8 cellular contexts compared by ENCODE assay signal in the genomic region with DNA sequence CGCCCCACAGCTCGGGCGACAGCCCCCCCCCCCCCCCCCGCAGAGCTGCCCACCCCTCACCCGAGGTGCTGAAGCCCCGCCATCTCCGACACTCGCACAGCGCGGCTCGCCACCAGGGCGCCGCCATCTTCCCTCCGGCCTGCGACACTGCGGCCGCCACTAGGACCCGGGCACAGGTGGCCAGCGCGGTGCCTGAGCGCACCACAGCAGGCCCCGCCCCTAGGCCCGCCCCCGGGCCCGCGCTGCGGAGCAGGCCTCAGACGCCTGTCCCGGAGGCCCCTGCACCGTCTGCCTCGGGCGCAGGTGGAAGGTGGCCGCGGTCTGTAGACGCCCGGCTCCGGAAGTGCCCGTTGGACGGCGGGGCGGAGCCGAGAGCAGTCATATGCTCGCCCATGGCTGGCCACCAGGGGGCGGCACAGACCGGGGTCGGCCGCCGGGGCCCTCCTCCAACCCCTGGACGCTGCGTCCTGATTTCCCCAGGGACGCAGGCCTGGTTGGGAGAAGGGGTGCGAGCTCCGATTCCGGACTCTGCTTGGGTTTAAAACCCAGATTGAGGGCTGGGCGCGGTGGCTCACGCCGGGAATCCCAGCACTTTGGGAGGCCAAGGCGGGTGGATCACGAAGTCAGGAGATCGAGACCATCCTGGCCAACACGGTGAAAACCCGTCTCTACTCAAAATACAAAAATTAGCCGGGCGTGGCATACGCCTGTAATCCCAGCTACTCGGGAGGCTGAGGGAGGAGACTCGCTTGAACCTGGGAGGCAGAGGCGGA. TPM values are rescaled to one million over a fixed set of nuclear protein-coding genes. Genes with fewer than 3 reads are reported as not detected.
DNase-seq lines count a peak whose midpoint lies in the region; ATAC-seq, FAIRE-seq and TF ChIP-seq lines count a peak whose summit lies in the region.

A gene (minus strand): TSS at position 136 of the 773 bp plus-strand sequence. CDS start 9 bp downstream, at position 127.

- peak within 1 kb of the TSS; percentile 78 to 85 for H3K27ac ChIP-seq in kidney (ENCODE audit: low read depth in 2 of 2, low read length in 2 of 2)

- H3K36me3 ChIP-seq in kidney (ENCODE audit: control insufficient read depth in 1 of 2, insufficient read depth in 2 of 2, low read length in 2 of 2): peaks cover 6 to 13% of the 10 kb centered on the region in 2 donors

- ATAC-seq in GM19025 (IDR thresholded peaks at IDR 0.05; ENCODE audit: low read depth, unreplicated experiment): peak; percentile 98
- ATAC-seq in HG03342 (IDR thresholded peaks at IDR 0.05; ENCODE audit: unreplicated experiment): peak; percentile 94
- ATAC-seq in activated CD4-positive, CD25-positive, alpha-beta regulatory T cell treated with anti-CD3 and anti-CD28 coated beads, Interleukin-2, amount 50 U/mL, for 24 hours: peak; percentile 99

- H3K9ac ChIP-seq in kidney (ENCODE audit: low read length in 2 of 2): peak within 1 kb of the TSS; percentile 54 to 84

- TF ChIP-seq CTCF in kidney (IDR thresholded peaks at IDR 0.05; ENCODE audit: borderline replicate concordance, extremely low read depth, insufficient read depth): peak; percentile 88

- H3K9me3 ChIP-seq in kidney (ENCODE audit: control insufficient read depth in 1 of 2, low read length in 2 of 2): no peaks in the 10 kb centered on the region

- DNase-seq in AG20443 (ENCODE audit: low spot score) (peak; percentile 96), NCI-H446 (lab: John Stamatoyannopoulos, UW) (peak; percentile 91 to 98), cerebellar cortex (ENCODE audit: low spot score) (peak; percentile 94), kidney (peak; percentile 98)
- peak; percentile 96 for DNase-seq in stimulated activated CD4-positive, alpha-beta T cell treated with anti-CD3 and anti-CD28 coated beads, Interleukin-15, amount 100 ng/mL, for 24 hours

- peak within 1 kb of the TSS; percentile 74 to 76 for H3K4me3 ChIP-seq in kidney (ENCODE audit: low read length in 2 of 2)

- FAIRE-seq in kidney (lab: Jason Lieb, UNC): no peak

- H3K4me1 ChIP-seq in kidney (ENCODE audit: control insufficient read depth in 1 of 2, insufficient read depth in 1 of 2, low read depth in 1 of 2, low read length in 2 of 2): peaks cover 0 to 3% of the 10 kb centered on the region in 2 donors

- intact Hi-C loops in kidney (cut with DNase I): no loop called here

RNA-seq across cellular contexts. Expression of the gene that starts here (rescaled TPM):
- 89.8 TPM for total RNA-seq in kidney
- polyA plus RNA-seq in kidney (ENCODE audit: insufficient read depth, low read depth, low replicate concordance): 114 TPM

Comparison
In these comparisons a context has a peak if more than half of its experiments do, and no peak if none do; other contexts are left out.
1. Peak in every context shown above with its lines: DNase-seq, ATAC-seq, H3K4me3 ChIP-seq and H3K27ac ChIP-seq.